In genomic region chr1:15834406-15835204, GRCh38 we compare ENCODE assay signal across 8 cellular contexts. TPM values are rescaled to one million over a fixed set of nuclear protein-coding genes. Genes with fewer than 3 reads are reported as not detected.
DNase-seq lines count a peak whose midpoint lies in the region; ATAC-seq and TF ChIP-seq lines count a peak whose summit lies in the region.

No MANE protein-coding gene starts in this region.

- peak overlapping the region; percentile 97 for H3K27ac Mint-ChIP-seq in central memory CD8-positive, alpha-beta T cell (ENCODE audit: low read depth)

- no peaks in the 10 kb centered on the region for H3K27me3 Mint-ChIP-seq in central memory CD8-positive, alpha-beta T cell

- H3K9me3 Mint-ChIP-seq in central memory CD8-positive, alpha-beta T cell, result no peaks in the 10 kb centered on the region

- peak; percentile 49 for ATAC-seq in GM19035 (IDR thresholded peaks at IDR 0.05; ENCODE audit: unreplicated experiment)
- ATAC-seq in HG03280 (IDR thresholded peaks at IDR 0.05; ENCODE audit: unreplicated experiment), result peak; percentile 49
- ATAC-seq in activated CD4-positive, CD25-positive, alpha-beta regulatory T cell treated with anti-CD3 and anti-CD28 coated beads, Interleukin-2, amount 50 U/mL, for 24 hours, result peak; percentile 59
- ATAC-seq in central memory CD8-positive, alpha-beta T cell (replicated peaks; ENCODE audit: extremely low read depth, poor library complexity, severe bottlenecking), result peak; percentile 73

- H3K36me3 ChIP-seq in kidney epithelial cell (ENCODE audit: control insufficient read depth, insufficient read depth, low read length), result no peaks in the 10 kb centered on the region

- H3K4me3 ChIP-seq in kidney epithelial cell (ENCODE audit: low read depth, low read length), result peak overlapping the region; percentile 80

- TF ChIP-seq CTCF in kidney epithelial cell (IDR thresholded peaks at IDR 0.05; ENCODE audit: insufficient read depth, low read length, poor library complexity, severe bottlenecking), result no peak

- peak overlapping the region; percentile 94 for H3K4me3 Mint-ChIP-seq in central memory CD8-positive, alpha-beta T cell

- H3K27me3 ChIP-seq in kidney epithelial cell (ENCODE audit: control insufficient read depth, insufficient read depth, low read length), result no peaks in the 10 kb centered on the region

- DNase-seq in AG08396 (ENCODE audit: low spot score) (peak; percentile 87), NCI-H446 (lab: John Stamatoyannopoulos, UW) (peak; percentile 92 to 97), kidney epithelial cell (ENCODE audit: low read depth) (no peak)
- peak; percentile 67 to 77 for DNase-seq in central memory CD8-positive, alpha-beta T cell (ENCODE audit: low spot score in 2 of 2)
- peak; percentile 93 for DNase-seq in stimulated activated CD4-positive, alpha-beta T cell treated with anti-CD3 and anti-CD28 coated beads, Interleukin-15, amount 100 ng/mL, for 24 hours

- H3K36me3 Mint-ChIP-seq in central memory CD8-positive, alpha-beta T cell (ENCODE audit: insufficient read depth), result peaks cover 23% of the 10 kb centered on the region

- peaks cover 4% of the 10 kb centered on the region for H3K4me1 Mint-ChIP-seq in central memory CD8-positive, alpha-beta T cell

RNA-seq across cellular contexts. Expression of gene SPEN, which starts 12.9 kb away (rescaled TPM):
- 24.0 and 29.1 TPM in 2 replicates for total RNA-seq in kidney epithelial cell

RNA-seq across cellular contexts. Expression of gene UQCRHL, which starts 27.2 kb away (rescaled TPM):
- 1.8 and 1.9 TPM in 2 replicates for total RNA-seq in kidney epithelial cell
